Comparison of ENCODE assay signal across 15 cellular contexts in genomic region chr7:17307558-17307957, GRCh38. TPM values are rescaled to one million over a fixed set of nuclear protein-coding genes. Genes with fewer than 3 reads are reported as not detected.
DNase-seq lines count a peak whose midpoint lies in the region; ATAC-seq and TF ChIP-seq lines count a peak whose summit lies in the region.
"Had no signal": no experiment of that assay in that cellular context is flagged by ENCODE, and none has a peak within 500 bp of the region (broad histone marks: within the 10 kb centered on the region; RNA-seq: fewer than 3 reads in every experiment).

No MANE protein-coding gene starts in this region.

- H3K27me3 ChIP-seq in heart right ventricle (no peaks in the 10 kb centered on the region), sigmoid colon (no peaks in the 10 kb centered on the region)

- H3K36me3 ChIP-seq in heart right ventricle (peaks cover 0 to 30% (median 4%) of the 10 kb centered on the region in 9 donors), sigmoid colon (peaks cover 0 to 24% (median 0%) of the 10 kb centered on the region in 4 donors)

- TF ChIP-seq CTCF in heart right ventricle (IDR thresholded peaks at IDR 0.05) (no peak), sigmoid colon (IDR thresholded peaks at IDR 0.05) (no peak)

- ATAC-seq in Right ventricle myocardium superior (ENCODE audit: poor library complexity) (peak; percentile 24), left cardiac atrium (no peak), heart right ventricle (peak in 3 of 8 donors; percentile 22 to 35 (median 29)), HG03520 (IDR thresholded peaks at IDR 0.05; ENCODE audit: unreplicated experiment) (no peak)

- intact Hi-C loops in Right ventricle myocardium superior (cut with DNase I) (loop anchor here (5.0 kb wide), 1 partner anchor 325 kb away; no protein-coding TSS in a partner anchor), left cardiac atrium (cut with DNase I) (no loop called here), heart right ventricle (cut with DNase I) (loop anchor here in 6 of 10 donors (10.0 kb wide), 4 partner anchors 217 to 337 kb away; no protein-coding TSS in a partner anchor), sigmoid colon (cut with DNase I) (loop anchor here (10.0 kb wide), 1 partner anchor 213 kb away; no protein-coding TSS in a partner anchor)

- no peak for TF ChIP-seq POLR2A in sigmoid colon (IDR thresholded peaks at IDR 0.05)

- no peak for DNase-seq in Right ventricle myocardium superior
- DNase-seq in left cardiac atrium, result no peak
- no peak for DNase-seq in heart right ventricle
- no peak for DNase-seq in sigmoid colon
- no peak for DNase-seq in medulla oblongata (ENCODE audit: extremely low spot score)
- DNase-seq in NOMO-1 (lab: John Stamatoyannopoulos, UW; ENCODE audit: unreplicated experiment in 2 of 2), result no peak
- no peak for DNase-seq in hypothalamus (lab: John Stamatoyannopoulos, UW)
- DNase-seq: activated CD4-positive, alpha-beta memory T cell treated with anti-CD3 and anti-CD28 coated beads, Interleukin-2, amount 10 ng/mL, durations not matched to agents 7 days and 5 days; Kasumi-1; midbrain; NCI-H187; NCI-H774; SHP77 treated with DMSO at 0.1 percent for 48 hours had no signal

- H3K27ac ChIP-seq in heart right ventricle (peak overlapping the region; percentile 0 to 95 (median 58)), sigmoid colon (peak overlapping the region; percentile 45 to 74 (median 64))
- H3K27ac ChIP-seq: epithelial cell of prostate had no signal

- TF ChIP-seq EP300 in sigmoid colon (IDR thresholded peaks at IDR 0.05), result no peak

- H3K4me3 ChIP-seq in heart right ventricle (peak overlapping the region in 3 of 10 donors; percentile 3 to 12 (median 8)), sigmoid colon (peak overlapping the region in 1 of 4 donors; percentile 21)

- H3K4me1 ChIP-seq in heart right ventricle (peaks cover 9 to 95% (median 70%) of the 10 kb centered on the region in 9 donors), sigmoid colon (peaks cover 0 to 52% (median 44%) of the 10 kb centered on the region in 4 donors)

- H3K9me3 ChIP-seq in heart right ventricle, result no peaks in the 10 kb centered on the region
- H3K9me3 ChIP-seq in sigmoid colon, result no peaks in the 10 kb centered on the region

- 49 to 58% methylated on average over 5 of the region's 5 CpGs for WGBS in heart right ventricle, 2 donors
- 71 to 75% methylated on average over 5 of the region's 5 CpGs for WGBS in sigmoid colon, 2 donors

RNA-seq across cellular contexts. Expression of gene AHR, which starts 9.1 kb away (rescaled TPM):
- total RNA-seq in Right ventricle myocardium superior, result 27.4 TPM
- 10 to 100 TPM; 26.4 to 30.2 TPM for total RNA-seq in left cardiac atrium
- total RNA-seq in heart right ventricle, result 10 to 100 TPM; 20.8 to 52.8 (median 34.7) TPM
- polyA plus RNA-seq in heart right ventricle, result 1 to 10 TPM; 5.3 to 8.3 TPM
- 10 to 100 TPM; 41.8 to 76.0 (median 49.8) TPM for total RNA-seq in sigmoid colon
- polyA plus RNA-seq in sigmoid colon, result 10 to 100 TPM in 1 of 3 donors, 1 to 10 TPM in 2; 9.0 to 13.2 (median 9.2) TPM

Comparison
In these comparisons a context has a peak if more than half of its experiments do, and no peak if none do; other contexts are left out.
1. intact Hi-C loops: an anchor here in Right ventricle myocardium superior (5.0 kb wide), heart right ventricle (10.0 kb wide) and sigmoid colon (10.0 kb wide); none called in left cardiac atrium.